In genomic region chr17:57678393-57678792, GRCh38 we compare ENCODE assay signal across 1 cellular context.
TF ChIP-seq lines count a peak whose summit lies in the region.

No MANE protein-coding gene starts in this region.

TF ChIP-seq in GM23338, 12 proteins besides CTCF, POLR2A, EP300 and RAD21 (continued from another document):
- TF ChIP-seq ZNF462 (CRISPR knock-in tag; IDR thresholded peaks at IDR 0.05) (no peak), ZNF114 (CRISPR knock-in tag; IDR thresholded peaks at IDR 0.05) (no peak), STAT1 (IDR thresholded peaks at IDR 0.05; ENCODE audit: unreplicated experiment) (no peak), EZH2 (IDR thresholded peaks at IDR 0.05; ENCODE audit: low read depth, unreplicated experiment) (no peak), NANOG (IDR thresholded peaks at IDR 0.05; ENCODE audit: borderline replicate concordance) (no peak)
TF ChIP-seq in GM23338: peak in this region for 0.
